ENCODE assay signal across 1 cellular context in the genomic region with DNA sequence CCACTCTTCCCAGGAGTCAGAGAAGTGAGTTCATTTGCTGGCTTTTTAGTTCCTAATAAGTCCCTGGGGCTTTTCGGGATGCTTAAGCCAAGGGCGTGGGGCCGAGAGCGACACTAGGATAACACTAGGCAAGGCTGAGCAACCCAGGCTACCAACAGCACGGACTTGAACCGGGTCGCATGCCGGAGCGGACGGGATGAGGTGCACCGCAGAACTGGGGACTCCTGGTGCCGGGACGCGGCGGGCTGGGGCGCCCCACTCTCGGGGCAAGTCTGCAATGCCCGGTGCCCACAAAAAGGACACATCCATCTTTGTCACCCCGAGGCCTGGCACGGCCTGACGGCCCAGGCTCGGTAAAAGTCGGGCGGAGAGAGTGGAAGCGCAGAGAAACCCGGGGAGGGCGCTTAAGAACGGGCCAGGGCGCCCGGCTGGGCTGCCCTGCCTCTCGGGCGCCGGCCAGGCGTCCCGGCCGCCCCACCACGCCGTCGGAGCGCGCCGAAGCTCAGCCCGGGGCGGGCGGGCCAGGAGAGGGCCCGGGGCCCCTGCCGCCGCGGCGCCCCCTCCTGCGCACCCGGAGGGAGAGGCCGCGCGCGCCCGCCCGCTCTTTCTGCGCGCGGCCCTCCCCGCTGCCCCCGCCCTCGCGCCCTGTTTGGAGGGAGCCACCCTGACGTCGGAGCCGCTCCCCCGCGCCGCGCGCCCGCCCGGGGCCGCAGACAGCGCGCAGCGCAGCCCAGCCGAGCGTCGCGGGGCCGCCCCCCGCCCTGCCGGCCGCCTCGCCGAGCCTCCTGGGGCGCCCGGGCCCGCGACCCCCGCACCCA.
TF ChIP-seq lines count a peak whose summit lies in the region.

A gene with protein sequence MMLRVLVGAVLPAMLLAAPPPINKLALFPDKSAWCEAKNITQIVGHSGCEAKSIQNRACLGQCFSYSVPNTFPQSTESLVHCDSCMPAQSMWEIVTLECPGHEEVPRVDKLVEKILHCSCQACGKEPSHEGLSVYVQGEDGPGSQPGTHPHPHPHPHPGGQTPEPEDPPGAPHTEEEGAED (plus strand): TSS at position 710 of the 818 bp plus-strand sequence. CDS start 10,720 bp downstream, outside the sequence.

TF ChIP-seq in GM12878, 131 proteins besides CTCF, POLR2A, EP300 and RAD21 (continued from another document):
- TF ChIP-seq DPF2 (IDR thresholded peaks at IDR 0.05): no peak
- no peak for TF ChIP-seq SPI1 (IDR thresholded peaks at IDR 0.05; ENCODE audit: borderline replicate concordance, insufficient read depth, low read depth, low read length)
- TF ChIP-seq MTA3 (IDR thresholded peaks at IDR 0.05; ENCODE audit: borderline replicate concordance, low read length): no peak
- TF ChIP-seq, protein P1, sequence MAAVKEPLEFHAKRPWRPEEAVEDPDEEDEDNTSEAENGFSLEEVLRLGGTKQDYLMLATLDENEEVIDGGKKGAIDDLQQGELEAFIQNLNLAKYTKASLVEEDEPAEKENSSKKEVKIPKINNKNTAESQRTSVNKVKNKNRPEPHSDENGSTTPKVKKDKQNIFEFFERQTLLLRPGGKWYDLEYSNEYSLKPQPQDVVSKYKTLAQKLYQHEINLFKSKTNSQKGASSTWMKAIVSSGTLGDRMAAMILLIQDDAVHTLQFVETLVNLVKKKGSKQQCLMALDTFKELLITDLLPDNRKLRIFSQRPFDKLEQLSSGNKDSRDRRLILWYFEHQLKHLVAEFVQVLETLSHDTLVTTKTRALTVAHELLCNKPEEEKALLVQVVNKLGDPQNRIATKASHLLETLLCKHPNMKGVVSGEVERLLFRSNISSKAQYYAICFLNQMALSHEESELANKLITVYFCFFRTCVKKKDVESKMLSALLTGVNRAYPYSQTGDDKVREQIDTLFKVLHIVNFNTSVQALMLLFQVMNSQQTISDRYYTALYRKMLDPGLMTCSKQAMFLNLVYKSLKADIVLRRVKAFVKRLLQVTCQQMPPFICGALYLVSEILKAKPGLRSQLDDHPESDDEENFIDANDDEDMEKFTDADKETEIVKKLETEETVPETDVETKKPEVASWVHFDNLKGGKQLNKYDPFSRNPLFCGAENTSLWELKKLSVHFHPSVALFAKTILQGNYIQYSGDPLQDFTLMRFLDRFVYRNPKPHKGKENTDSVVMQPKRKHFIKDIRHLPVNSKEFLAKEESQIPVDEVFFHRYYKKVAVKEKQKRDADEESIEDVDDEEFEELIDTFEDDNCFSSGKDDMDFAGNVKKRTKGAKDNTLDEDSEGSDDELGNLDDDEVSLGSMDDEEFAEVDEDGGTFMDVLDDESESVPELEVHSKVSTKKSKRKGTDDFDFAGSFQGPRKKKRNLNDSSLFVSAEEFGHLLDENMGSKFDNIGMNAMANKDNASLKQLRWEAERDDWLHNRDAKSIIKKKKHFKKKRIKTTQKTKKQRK (IDR thresholded peaks at IDR 0.05; ENCODE audit: low read depth, low read length): no peak
- TF ChIP-seq NR2C2 (IDR thresholded peaks at IDR 0.05; ENCODE audit: borderline replicate concordance, control insufficient read depth, insufficient read length, low read depth): no peak
- no peak for TF ChIP-seq RELA (IDR thresholded peaks at IDR 0.05; ENCODE audit: borderline replicate concordance, partially characterized antibody)
- TF ChIP-seq ETV6 (conservative IDR thresholded peaks at IDR 0.05 in 1 of 2, IDR thresholded peaks at IDR 0.05 in 1 of 2; ENCODE audit: borderline replicate concordance in 1 of 2, low read depth in 1 of 2): no peak
- no peak for TF ChIP-seq ATF7 (IDR thresholded peaks at IDR 0.05; ENCODE audit: low read depth)
- no peak for TF ChIP-seq GATAD2B (conservative IDR thresholded peaks at IDR 0.05; ENCODE audit: low read depth)
- no peak for TF ChIP-seq GABPA (IDR thresholded peaks at IDR 0.05; ENCODE audit: low read depth)
- TF ChIP-seq EGR1 (IDR thresholded peaks at IDR 0.05; ENCODE audit: borderline replicate concordance in 1 of 2, low read depth in 2 of 2, low read length in 2 of 2): no peak; a peak in 1 of 3 replicates
- no peak for TF ChIP-seq CREM (IDR thresholded peaks at IDR 0.05; ENCODE audit: low read depth)
